In genomic region chr21:43858806-43859648, GRCh38 we compare ENCODE assay signal across 1 cellular context.
TF ChIP-seq lines count a peak whose summit lies in the region.

No MANE protein-coding gene starts in this region.

TF ChIP-seq in GM23338, 12 proteins besides CTCF, POLR2A, EP300 and RAD21 (continued from another document):
- TF ChIP-seq EZH2phosphoT487 (IDR thresholded peaks at IDR 0.05; ENCODE audit: unreplicated experiment) = no peak
- TF ChIP-seq ETS1 (IDR thresholded peaks at IDR 0.05) = no peak
- no peak for TF ChIP-seq NANOG (IDR thresholded peaks at IDR 0.05; ENCODE audit: borderline replicate concordance)
- no peak for TF ChIP-seq CREB1 (CRISPR knock-in tag; IDR thresholded peaks at IDR 0.05; ENCODE audit: low read depth)
- TF ChIP-seq REST (IDR thresholded peaks at IDR 0.05; ENCODE audit: unreplicated experiment) = no peak
- no peak for TF ChIP-seq JUNB (IDR thresholded peaks at IDR 0.05; ENCODE audit: unreplicated experiment)
- no peak for TF ChIP-seq ZNF331 (CRISPR knock-in tag; IDR thresholded peaks at IDR 0.05; ENCODE audit: low read depth)
- TF ChIP-seq ZNF114 (CRISPR knock-in tag; IDR thresholded peaks at IDR 0.05) = no peak
